23 cellular contexts compared by ENCODE assay signal in the genomic region with DNA sequence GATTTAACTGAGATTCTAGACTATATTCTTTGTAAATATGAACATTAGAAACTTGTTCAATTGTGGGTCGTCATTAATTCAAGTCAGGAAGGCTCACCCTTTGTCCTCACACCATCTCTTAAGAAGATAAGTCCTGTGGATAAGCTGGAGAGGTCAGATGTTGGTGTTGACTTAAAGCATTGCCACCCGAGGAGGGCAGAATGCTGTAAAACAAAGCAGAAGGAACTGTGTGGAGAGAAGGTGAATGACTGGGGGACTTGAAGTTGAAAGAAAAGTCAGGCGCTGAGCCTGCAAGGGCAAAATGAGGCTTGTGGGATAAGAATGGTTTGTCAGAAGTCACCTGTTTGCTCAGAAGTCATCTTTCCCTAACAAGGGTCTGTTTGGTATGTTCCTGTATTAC. TPM values are rescaled to one million over a fixed set of nuclear protein-coding genes. Genes with fewer than 3 reads are reported as not detected.
DNase-seq lines count a peak whose midpoint lies in the region; ATAC-seq, FAIRE-seq and TF ChIP-seq lines count a peak whose summit lies in the region.
"Had no signal": no experiment of that assay in that cellular context is flagged by ENCODE, and none has a peak within 500 bp of the region (broad histone marks: within the 10 kb centered on the region; RNA-seq: fewer than 3 reads in every experiment).

No MANE protein-coding gene starts in this region.

- FAIRE-seq in D721Med (lab: Jason Lieb, UNC): peak; percentile 94
- FAIRE-seq: endothelial cell of umbilical vein had no signal

- no peaks in the 10 kb centered on the region for H3K9me3 ChIP-seq in HUES48 (ENCODE audit: control insufficient read depth, insufficient read depth, low read length)

- intact Hi-C loops in dendritic cell treated with granulocyte-macrophage colony-stimulating factor and Interleukin-4, amounts not matched to agents 40 ng/mL and 50 ng/mL, for 4 days (cut with micrococcal nuclease): no loop called here

- DNase-seq in D721Med (ENCODE audit: insufficient read length, low spot score) (no peak), mesothelial cell of epicardium (ENCODE audit: low spot score in 2 of 2, unreplicated experiment in 2 of 2) (no peak), NCI-H1930 (lab: John Stamatoyannopoulos, UW) (no peak), MV-4-11 (lab: John Stamatoyannopoulos, UW) (no peak), foreskin melanocyte (no peak)
- DNase-seq: ACHN; activated CD4-positive, alpha-beta T cell treated with anti-CD3 and anti-CD28 coated beads, Interleukin-2, amount 10 ng/mL, durations not matched to agents 7 days and 5 days; activated naive CD4-positive, alpha-beta T cell treated with anti-CD3 and anti-CD28 coated beads, Interleukin-2, amount 10 ng/mL, durations not matched to agents 7 days and 5 days; DMS53; KBM-7; kidney glomerular epithelial cell; natural killer cell; NCI-H2171; NCI-H748 treated with DMSO at 0.1 percent for 48 hours; PC-9; SIG-M5; stimulated activated CD8-positive, alpha-beta memory T cell treated with anti-CD3 and anti-CD28 coated beads, Interleukin-4, amount 100 ng/mL, for 48 hours; T-cell had no signal

- no peak for ATAC-seq in HG03039 (IDR thresholded peaks at IDR 0.05; ENCODE audit: unreplicated experiment)
- ATAC-seq: natural killer cell, T-cell had no signal

- H3K9ac ChIP-seq in HUES48 (ENCODE audit: low read depth, low read length): no peak overlapping the region

- H3K27me3 Mint-ChIP-seq in dendritic cell treated with granulocyte-macrophage colony-stimulating factor and Interleukin-4, amounts not matched to agents 40 ng/mL and 50 ng/mL, for 4 days: no peaks in the 10 kb centered on the region
- H3K27me3 Mint-ChIP-seq in mesothelial cell of epicardium (ENCODE audit: low read depth): no peaks in the 10 kb centered on the region
- H3K27me3 Mint-ChIP-seq: activated CD4-positive, alpha-beta T cell treated with anti-CD3 and anti-CD28 coated beads, Interleukin-2, amount 10 ng/mL, durations not matched to agents 7 days and 5 days; activated naive CD4-positive, alpha-beta T cell treated with anti-CD3 and anti-CD28 coated beads, Interleukin-2, amount 10 ng/mL, durations not matched to agents 7 days and 5 days; T-cell had no signal

- H3K9me3 Mint-ChIP-seq in dendritic cell treated with granulocyte-macrophage colony-stimulating factor and Interleukin-4, amounts not matched to agents 40 ng/mL and 50 ng/mL, for 4 days: no peaks in the 10 kb centered on the region
- peaks cover 9% of the 10 kb centered on the region for H3K9me3 Mint-ChIP-seq in mesothelial cell of epicardium
- H3K9me3 Mint-ChIP-seq: activated naive CD4-positive, alpha-beta T cell treated with anti-CD3 and anti-CD28 coated beads, Interleukin-2, amount 10 ng/mL, durations not matched to agents 7 days and 5 days; natural killer cell; T-cell had no signal

- H3K4me1 ChIP-seq in HUES48 (ENCODE audit: control insufficient read depth, insufficient read depth, low read length): peaks cover 51% of the 10 kb centered on the region

- peak overlapping the region; percentile 85 for H3K27ac ChIP-seq in HUES48 (ENCODE audit: low read depth, low read length)
- H3K27ac ChIP-seq: C4-2B, PC-9 had no signal

- no peaks in the 10 kb centered on the region for H3K27me3 ChIP-seq in HUES48 (ENCODE audit: control insufficient read depth, insufficient read depth, low read length)

- no peak overlapping the region for H3K4me3 ChIP-seq in HUES48 (ENCODE audit: low read depth, low read length)
- H3K4me3 ChIP-seq: PC-9 had no signal

- peaks cover 20% of the 10 kb centered on the region for H3K4me1 Mint-ChIP-seq in dendritic cell treated with granulocyte-macrophage colony-stimulating factor and Interleukin-4, amounts not matched to agents 40 ng/mL and 50 ng/mL, for 4 days (ENCODE audit: low read depth)
- H3K4me1 Mint-ChIP-seq in mesothelial cell of epicardium: peaks cover 38% of the 10 kb centered on the region

- no peaks in the 10 kb centered on the region for H3K36me3 Mint-ChIP-seq in dendritic cell treated with granulocyte-macrophage colony-stimulating factor and Interleukin-4, amounts not matched to agents 40 ng/mL and 50 ng/mL, for 4 days (ENCODE audit: low read depth)
- H3K36me3 Mint-ChIP-seq in mesothelial cell of epicardium: no peaks in the 10 kb centered on the region
- H3K36me3 Mint-ChIP-seq: activated naive CD4-positive, alpha-beta T cell treated with anti-CD3 and anti-CD28 coated beads, Interleukin-2, amount 10 ng/mL, durations not matched to agents 7 days and 5 days; natural killer cell had no signal

- H3K27ac Mint-ChIP-seq in dendritic cell treated with granulocyte-macrophage colony-stimulating factor and Interleukin-4, amounts not matched to agents 40 ng/mL and 50 ng/mL, for 4 days: peak overlapping the region; percentile 24
- H3K27ac Mint-ChIP-seq in mesothelial cell of epicardium: peak overlapping the region; percentile 44
- H3K27ac Mint-ChIP-seq: activated CD4-positive, alpha-beta T cell treated with anti-CD3 and anti-CD28 coated beads, Interleukin-2, amount 10 ng/mL, durations not matched to agents 7 days and 5 days; activated naive CD4-positive, alpha-beta T cell treated with anti-CD3 and anti-CD28 coated beads, Interleukin-2, amount 10 ng/mL, durations not matched to agents 7 days and 5 days; natural killer cell; T-cell had no signal

- TF ChIP-seq CTCF in D721Med (IDR thresholded peaks at IDR 0.05; ENCODE audit: insufficient read depth, missing control alignments) (no peak), mesothelial cell of epicardium (IDR thresholded peaks at IDR 0.05; ENCODE audit: unreplicated experiment) (no peak)

- H3K36me3 ChIP-seq in HUES48 (ENCODE audit: control insufficient read depth, insufficient read depth, low read length): no peaks in the 10 kb centered on the region

- H3K4me3 Mint-ChIP-seq in dendritic cell treated with granulocyte-macrophage colony-stimulating factor and Interleukin-4, amounts not matched to agents 40 ng/mL and 50 ng/mL, for 4 days: no peak overlapping the region
- H3K4me3 Mint-ChIP-seq in mesothelial cell of epicardium: no peak overlapping the region
- H3K4me3 Mint-ChIP-seq: activated CD4-positive, alpha-beta T cell treated with anti-CD3 and anti-CD28 coated beads, Interleukin-2, amount 10 ng/mL, durations not matched to agents 7 days and 5 days; activated naive CD4-positive, alpha-beta T cell treated with anti-CD3 and anti-CD28 coated beads, Interleukin-2, amount 10 ng/mL, durations not matched to agents 7 days and 5 days; natural killer cell; T-cell had no signal

RNA-seq across cellular contexts. Expression of gene RPA3, which starts 9.1 kb away (rescaled TPM):
- 20.5 to 22.9 TPM (median 22.2 TPM) in 3 replicates for total RNA-seq in mesothelial cell of epicardium
